8 cellular contexts compared by ENCODE assay signal in genomic region chr20:4812641-4813075, GRCh38.
DNase-seq lines count a peak whose midpoint lies in the region; ATAC-seq and TF ChIP-seq lines count a peak whose summit lies in the region.

No MANE protein-coding gene starts in this region.

- H3K9ac ChIP-seq in OCI-LY1 (ENCODE audit: low read length), result peak overlapping the region; percentile 81
- no peak overlapping the region for H3K9ac ChIP-seq in stomach smooth muscle (ENCODE audit: low read length in 2 of 2)

- H3K9me3 ChIP-seq in OCI-LY1 (ENCODE audit: low read length) (no peaks in the 10 kb centered on the region), stomach smooth muscle (ENCODE audit: control insufficient read depth in 2 of 2, low read length in 2 of 2) (no peaks in the 10 kb centered on the region)
- no peaks in the 10 kb centered on the region for H3K9me3 ChIP-seq in effector memory CD4-positive, alpha-beta T cell (ENCODE audit: control insufficient read depth, low read length)

- no peaks in the 10 kb centered on the region for H3K9me2 ChIP-seq in OCI-LY1 (ENCODE audit: low read depth, low read length)

- H3F3A ChIP-seq in OCI-LY1 (ENCODE audit: insufficient read depth, low read length), result peaks cover 9% of the 10 kb centered on the region; the same call in 1 of the 2 replicates

- H3K4me1 ChIP-seq in OCI-LY1 (ENCODE audit: insufficient read depth, low read length, severe bottlenecking), result peaks cover 69% of the 10 kb centered on the region
- H3K4me1 ChIP-seq in effector memory CD4-positive, alpha-beta T cell (ENCODE audit: control insufficient read depth, insufficient read depth, low read length, poor library complexity, severe bottlenecking), result peaks cover 65% of the 10 kb centered on the region
- H3K4me1 ChIP-seq in stomach smooth muscle (ENCODE audit: control insufficient read depth, insufficient read depth, low read length), result peaks cover 16% of the 10 kb centered on the region

- H3K27me3 ChIP-seq in OCI-LY1 (ENCODE audit: insufficient read depth, low read length) (no peaks in the 10 kb centered on the region), stomach smooth muscle (ENCODE audit: control insufficient read depth in 1 of 2, insufficient read depth in 2 of 2, low read length in 2 of 2) (no peaks in the 10 kb centered on the region)
- no peaks in the 10 kb centered on the region for H3K27me3 ChIP-seq in effector memory CD4-positive, alpha-beta T cell (replicated peaks; ENCODE audit: control insufficient read depth, insufficient read depth, low read length, poor library complexity, severe bottlenecking)

- H3K36me3 ChIP-seq in OCI-LY1 (ENCODE audit: insufficient read depth, low read length) (peaks cover 57% of the 10 kb centered on the region), stomach smooth muscle (ENCODE audit: control insufficient read depth in 2 of 2, insufficient read depth in 2 of 2, low read length in 2 of 2) (no peaks in the 10 kb centered on the region)
- no peaks in the 10 kb centered on the region for H3K36me3 ChIP-seq in effector memory CD4-positive, alpha-beta T cell (ENCODE audit: control insufficient read depth, insufficient read depth, low read length)

- DNase-seq in activated CD4-positive, alpha-beta T cell treated with anti-CD3 and anti-CD28 coated beads for 48 hours, result peak; percentile 24
- no peak for DNase-seq in activated CD4-positive, alpha-beta T cell treated with anti-CD3 and anti-CD28 coated beads for 1 hour
- DNase-seq in effector memory CD4-positive, alpha-beta T cell, result no peak
- no peak for DNase-seq in NCI-H1048 (lab: John Stamatoyannopoulos, UW)
- DNase-seq in NK-92 treated with Interleukin-12 subunit alpha and Interleukin-12 subunit beta, amount 100 ng/mL, for 24 hours (lab: John Stamatoyannopoulos, UW), result no peak

- peak overlapping the region; percentile 98 for H3K27ac ChIP-seq in OCI-LY1 (ENCODE audit: low read depth, low read length, poor library complexity, severe bottlenecking)
- H3K27ac ChIP-seq in effector memory CD4-positive, alpha-beta T cell (ENCODE audit: insufficient read depth, low read length, poor library complexity, severe bottlenecking), result peak overlapping the region; percentile 99
- peak overlapping the region; percentile 55 for H3K27ac ChIP-seq in stomach smooth muscle (ENCODE audit: low read length)

- H3K79me2 ChIP-seq in OCI-LY1 (ENCODE audit: insufficient read depth, low read length), result peaks cover 16% of the 10 kb centered on the region; the same call in 1 of the 2 replicates

- TF ChIP-seq CTCF in OCI-LY1 (IDR thresholded peaks at IDR 0.05; ENCODE audit: low read length), result no peak

- ATAC-seq in GM21737 (IDR thresholded peaks at IDR 0.05; ENCODE audit: unreplicated experiment), result no peak

- peak overlapping the region; percentile 60 for H3K4me3 ChIP-seq in OCI-LY1 (ENCODE audit: low read depth, low read length, poor library complexity, severe bottlenecking)
- H3K4me3 ChIP-seq in effector memory CD4-positive, alpha-beta T cell (ENCODE audit: insufficient read depth, low read depth, low read length, poor library complexity, severe bottlenecking), result peak overlapping the region; percentile 35
- no peak overlapping the region for H3K4me3 ChIP-seq in stomach smooth muscle (ENCODE audit: low read length in 2 of 2)

- H3K4me2 ChIP-seq in OCI-LY1 (ENCODE audit: low read length), result peak overlapping the region; percentile 89

- H2AFZ ChIP-seq in OCI-LY1 (ENCODE audit: low read length), result no peak overlapping the region

- no peaks in the 10 kb centered on the region for H4K20me1 ChIP-seq in OCI-LY1 (ENCODE audit: insufficient read depth, low read length)

Comparison
In these comparisons a context has a peak if more than half of its experiments do, and no peak if none do; other contexts are left out.
1. H3K4me3 ChIP-seq: peak in OCI-LY1 (single experiment) and effector memory CD4-positive, alpha-beta T cell (single experiment); none in stomach smooth muscle (0 of 2).
2. Peak in every context shown above with its lines, with median percentiles within 50 percentile points of each other: H3K27ac ChIP-seq.